In the genomic region with DNA sequence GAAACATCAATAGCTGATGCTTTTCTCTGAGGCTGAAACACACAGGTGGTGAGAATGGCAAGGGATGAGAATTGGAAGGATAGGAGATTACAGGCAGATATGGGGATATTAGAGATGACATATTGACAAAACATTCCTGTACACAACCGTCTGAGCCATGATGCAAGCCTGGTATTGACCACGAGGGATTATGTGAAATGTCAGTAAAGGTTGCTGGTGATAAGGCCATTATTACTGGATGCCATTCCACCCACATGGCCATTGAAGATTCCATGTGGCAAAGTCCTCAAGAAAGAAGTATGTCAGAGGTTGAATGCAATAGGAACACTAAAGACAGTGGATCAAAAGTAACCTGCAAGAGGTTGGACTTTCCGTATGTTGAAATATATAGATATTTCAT, we compare ENCODE assay signal across 25 cellular contexts. TPM values are rescaled to one million over a fixed set of nuclear protein-coding genes. Genes with fewer than 3 reads are reported as not detected.
DNase-seq lines count a peak whose midpoint lies in the region; ATAC-seq and TF ChIP-seq lines count a peak whose summit lies in the region.
"Had no signal": no experiment of that assay in that cellular context is flagged by ENCODE, and none has a peak within 500 bp of the region (broad histone marks: within the 10 kb centered on the region; RNA-seq: fewer than 3 reads in every experiment).

No MANE protein-coding gene starts in this region.

- H3K36me3 Mint-ChIP-seq in activated T-helper 17 cell treated with anti-CD3 and anti-CD28 coated beads, Interleukin-2, amount 50 U/mL, for 72 hours (ENCODE audit: low read depth) = peaks cover 21% of the 10 kb centered on the region
- peaks cover 21% of the 10 kb centered on the region for H3K36me3 Mint-ChIP-seq in WTC11

- H3K4me1 Mint-ChIP-seq in activated T-helper 17 cell treated with anti-CD3 and anti-CD28 coated beads, Interleukin-2, amount 50 U/mL, for 72 hours = peaks cover 31% of the 10 kb centered on the region
- H3K4me1 Mint-ChIP-seq in WTC11 = peaks cover 8% of the 10 kb centered on the region
- H3K4me1 Mint-ChIP-seq: activated B cell treated with CpG ODN at 0.5 μM for 24 hours had no signal

- H3K27me3 Mint-ChIP-seq in activated T-helper 17 cell treated with anti-CD3 and anti-CD28 coated beads, Interleukin-2, amount 50 U/mL, for 72 hours = no peaks in the 10 kb centered on the region
- no peaks in the 10 kb centered on the region for H3K27me3 Mint-ChIP-seq in WTC11 (ENCODE audit: low read depth)
- H3K27me3 Mint-ChIP-seq: activated B cell treated with CpG ODN at 0.5 μM for 24 hours; CD4-positive, alpha-beta T cell; naive thymus-derived CD4-positive, alpha-beta T cell had no signal

- no peaks in the 10 kb centered on the region for H3K9me3 Mint-ChIP-seq in activated T-helper 17 cell treated with anti-CD3 and anti-CD28 coated beads, Interleukin-2, amount 50 U/mL, for 72 hours
- 0 out of 2 replicates have a peak, but pooled peaks cover 4% of the 10 kb centered on the region for H3K9me3 Mint-ChIP-seq in WTC11
- H3K9me3 Mint-ChIP-seq: activated B cell treated with CpG ODN at 0.5 μM for 24 hours, GM23338 had no signal

- no peak for TF ChIP-seq CTCF in WTC11 (IDR thresholded peaks at IDR 0.05)

- peak overlapping the region; percentile 55 for H3K4me3 Mint-ChIP-seq in activated T-helper 17 cell treated with anti-CD3 and anti-CD28 coated beads, Interleukin-2, amount 50 U/mL, for 72 hours
- no peak overlapping the region for H3K4me3 Mint-ChIP-seq in WTC11
- H3K4me3 Mint-ChIP-seq: activated B cell treated with CpG ODN at 0.5 μM for 24 hours; CD4-positive, alpha-beta T cell; GM23338; naive thymus-derived CD4-positive, alpha-beta T cell had no signal

- CTCF ChIA-PET in WTC11 (lab: Charles Lee) = no interaction called here

- POLR2A ChIA-PET in WTC11 (lab: Charles Lee) = no interaction called here

- no peak for ATAC-seq in activated T-helper 17 cell treated with anti-CD3 and anti-CD28 coated beads, Interleukin-2, amount 50 U/mL, for 72 hours (replicated peaks)
- ATAC-seq in WTC11 = no peak
- no peak for ATAC-seq in HG03097 (IDR thresholded peaks at IDR 0.05; ENCODE audit: low FRiP score, unreplicated experiment)
- no peak for ATAC-seq in HG02798 (IDR thresholded peaks at IDR 0.05; ENCODE audit: poor library complexity, unreplicated experiment)
- ATAC-seq: esophagus mucosa, gastrocnemius medialis, GM23338 had no signal

- DNase-seq in AG08395 (ENCODE audit: low spot score) = peak; percentile 38
- DNase-seq in GM04503 (ENCODE audit: low read depth) = peak; percentile 34
- peak; percentile 46 for DNase-seq in iris pigment epithelial cell (ENCODE audit: low read depth)
- DNase-seq in WTC11 (ENCODE audit: low spot score) = no peak
- no peak for DNase-seq in cerebellar nuclear complex (lab: John Stamatoyannopoulos, UW)
- DNase-seq: activated B cell treated with CpG ODN at 0.5 μM for 24 hours; activated CD8-positive, alpha-beta memory T cell treated with anti-CD3 and anti-CD28 coated beads for 24 hours; CD4-positive, alpha-beta T cell; DMS 273 treated with DMSO at 0.1 percent for 48 hours; gastrocnemius medialis; kidney glomerular epithelial cell; mesenchymal stem cell; naive thymus-derived CD4-positive, alpha-beta T cell; NCI-H2029; NCI-H446; Peyer's patch; sigmoid colon; SJCRH30; stimulated activated naive CD4-positive, alpha-beta T cell; tibial artery had no signal

- H3K27ac Mint-ChIP-seq in activated T-helper 17 cell treated with anti-CD3 and anti-CD28 coated beads, Interleukin-2, amount 50 U/mL, for 72 hours = peak overlapping the region; percentile 60
- no peak overlapping the region for H3K27ac Mint-ChIP-seq in WTC11
- H3K27ac Mint-ChIP-seq: activated B cell treated with CpG ODN at 0.5 μM for 24 hours; CD4-positive, alpha-beta T cell; GM23338 had no signal

TF ChIP-seq in WTC11, 78 proteins besides CTCF, POLR2A, EP300 and RAD21:
- TF ChIP-seq FOXJ3 (CRISPR knock-in tag; IDR thresholded peaks at IDR 0.05; ENCODE audit: borderline replicate concordance) = no peak
- no peak for TF ChIP-seq ZNF263 (CRISPR knock-in tag; IDR thresholded peaks at IDR 0.05; ENCODE audit: low read depth)
- TF ChIP-seq ZNF317 (CRISPR knock-in tag; IDR thresholded peaks at IDR 0.05; ENCODE audit: borderline replicate concordance, low read depth) = no peak
- no peak for TF ChIP-seq NR1H2 (CRISPR knock-in tag; IDR thresholded peaks at IDR 0.05)
- TF ChIP-seq ZBTB43 (CRISPR knock-in tag; IDR thresholded peaks at IDR 0.05) = no peak
- TF ChIP-seq, protein P1, sequence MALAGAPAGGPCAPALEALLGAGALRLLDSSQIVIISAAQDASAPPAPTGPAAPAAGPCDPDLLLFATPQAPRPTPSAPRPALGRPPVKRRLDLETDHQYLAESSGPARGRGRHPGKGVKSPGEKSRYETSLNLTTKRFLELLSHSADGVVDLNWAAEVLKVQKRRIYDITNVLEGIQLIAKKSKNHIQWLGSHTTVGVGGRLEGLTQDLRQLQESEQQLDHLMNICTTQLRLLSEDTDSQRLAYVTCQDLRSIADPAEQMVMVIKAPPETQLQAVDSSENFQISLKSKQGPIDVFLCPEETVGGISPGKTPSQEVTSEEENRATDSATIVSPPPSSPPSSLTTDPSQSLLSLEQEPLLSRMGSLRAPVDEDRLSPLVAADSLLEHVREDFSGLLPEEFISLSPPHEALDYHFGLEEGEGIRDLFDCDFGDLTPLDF (CRISPR knock-in tag; IDR thresholded peaks at IDR 0.05) = no peak
- TF ChIP-seq IRF1 (CRISPR knock-in tag; IDR thresholded peaks at IDR 0.05) = no peak

RNA-seq across cellular contexts. Expression of gene GRAMD2B, which starts 15.7 kb away (rescaled TPM):
- total RNA-seq in activated T-helper 17 cell treated with anti-CD3 and anti-CD28 coated beads, Interleukin-2, amount 50 U/mL, for 72 hours = 10 to 100 TPM in 1 of 2 donors, 1 to 10 TPM in 1; 8.0 to 11.8 TPM
- 10.3 to 11.6 TPM (median 10.8 TPM) in 3 replicates for total RNA-seq in WTC11 (2021)

Comparison
In these comparisons a context has a peak if more than half of its experiments do, and no peak if none do; other contexts are left out.
1. DNase-seq: peak in AG08395 (single experiment), GM04503 (single experiment) and iris pigment epithelial cell (single experiment); none in WTC11 (single experiment) and cerebellar nuclear complex (0 of 2).